Comparison of ENCODE assay signal across 23 cellular contexts in the genomic region with DNA sequence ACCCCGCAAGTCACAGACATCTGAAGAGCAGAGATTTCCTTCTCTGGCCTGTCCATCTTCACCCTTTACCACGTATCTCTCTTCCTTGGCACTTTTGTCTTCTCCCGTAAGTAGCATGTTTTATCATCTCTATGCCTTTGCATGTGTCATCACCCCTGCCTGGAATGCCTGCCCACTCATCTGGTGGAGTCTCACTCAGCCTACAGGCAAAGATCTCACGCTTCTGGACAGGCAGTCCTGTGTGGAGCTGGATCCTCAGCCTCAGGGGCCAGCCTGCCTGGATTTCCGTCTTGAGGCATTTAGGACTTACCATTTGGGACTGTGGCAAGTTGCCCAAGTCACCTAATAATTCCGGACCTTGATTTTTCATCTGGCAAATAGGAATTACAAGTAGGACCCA.
DNase-seq lines count a peak whose midpoint lies in the region; ATAC-seq and TF ChIP-seq lines count a peak whose summit lies in the region.
"Had no signal": no experiment of that assay in that cellular context is flagged by ENCODE, and none has a peak within 500 bp of the region (broad histone marks: within the 10 kb centered on the region; RNA-seq: fewer than 3 reads in every experiment).

No MANE protein-coding gene starts in this region.

- no peak for TF ChIP-seq POLR2A in breast epithelium (IDR thresholded peaks at IDR 0.05)
- no peak for TF ChIP-seq POLR2A in Peyer's patch (IDR thresholded peaks at IDR 0.05)

- H3K4me3 ChIP-seq in breast epithelium (no peak overlapping the region), RWPE2 (ENCODE audit: severe bottlenecking) (no peak overlapping the region), Peyer's patch (no peak overlapping the region)
- H3K4me3 ChIP-seq: MG63 had no signal

- POLR2A ChIA-PET in MCF 10A (lab: Yijun Ruan, JAX) = no interaction called here

- no peaks in the 10 kb centered on the region for H3K4me1 Mint-ChIP-seq in MCF 10A (ENCODE audit: insufficient read depth, unreplicated experiment)
- H3K4me1 Mint-ChIP-seq: B cell, T-cell had no signal

- no peaks in the 10 kb centered on the region for H3K36me3 ChIP-seq in breast epithelium
- no peaks in the 10 kb centered on the region for H3K36me3 ChIP-seq in RWPE2 (ENCODE audit: low read depth)
- H3K36me3 ChIP-seq in Peyer's patch = no peaks in the 10 kb centered on the region
- H3K36me3 ChIP-seq: MG63 had no signal

- no TSS peak for BruUV-seq in MCF 10A (replicated peaks; lab: Mats Ljungman, UMichigan)

- no peaks in the 10 kb centered on the region for H3K4me1 ChIP-seq in breast epithelium
- H3K4me1 ChIP-seq in RWPE2 (ENCODE audit: insufficient read depth, poor library complexity, severe bottlenecking) = no peaks in the 10 kb centered on the region
- H3K4me1 ChIP-seq in Peyer's patch = no peaks in the 10 kb centered on the region
- H3K4me1 ChIP-seq: Caco-2 had no signal

- no peaks in the 10 kb centered on the region for H3K36me3 Mint-ChIP-seq in MCF 10A (ENCODE audit: insufficient read depth, unreplicated experiment)
- H3K36me3 Mint-ChIP-seq: T-cell had no signal

- H3K9me3 ChIP-seq in breast epithelium (no peaks in the 10 kb centered on the region), RWPE2 (ENCODE audit: severe bottlenecking) (no peaks in the 10 kb centered on the region), Peyer's patch (no peaks in the 10 kb centered on the region)
- H3K9me3 ChIP-seq: Caco-2, MG63 had no signal

- intact Hi-C loops in MCF 10A (cut with micrococcal nuclease) = no loop called here
- intact Hi-C loops in breast epithelium (cut with DNase I; ENCODE audit: low total_unique reads) = no loop called here
- intact Hi-C loops in head of caudate nucleus (cut with DNase I) = no loop called here

- CTCF ChIA-PET in MCF 10A (lab: Yijun Ruan, JAX) = no interaction called here

- H3K27ac Mint-ChIP-seq in MCF 10A (ENCODE audit: low read depth, unreplicated experiment) = no peak overlapping the region
- H3K27ac Mint-ChIP-seq: B cell, T-cell had no signal

- no peaks in the 10 kb centered on the region for H3K27me3 ChIP-seq in breast epithelium
- no peaks in the 10 kb centered on the region for H3K27me3 ChIP-seq in RWPE2 (ENCODE audit: insufficient read depth, poor library complexity, severe bottlenecking)
- H3K27me3 ChIP-seq in Peyer's patch = no peaks in the 10 kb centered on the region
- H3K27me3 ChIP-seq: MG63 had no signal

- TF ChIP-seq CTCF in MCF 10A (IDR thresholded peaks at IDR 0.05; ENCODE audit: unreplicated experiment) (no peak), breast epithelium (IDR thresholded peaks at IDR 0.05) (no peak), RWPE2 (IDR thresholded peaks at IDR 0.05; ENCODE audit: poor library complexity, severe bottlenecking) (no peak), Peyer's patch (IDR thresholded peaks at IDR 0.05) (no peak)

- no peaks in the 10 kb centered on the region for H3K27me3 Mint-ChIP-seq in MCF 10A (ENCODE audit: insufficient read depth, unreplicated experiment)

- DNase-seq in MCF 10A (ENCODE audit: unreplicated experiment) = peak; percentile 4
- DNase-seq in breast epithelium (ENCODE audit: low spot score in 2 of 2) = no peak
- no peak for DNase-seq in RWPE2 (ENCODE audit: low spot score)
- DNase-seq in head of caudate nucleus = peak in 34 of 42 donors; percentile 19 to 83 (median 51)
- DNase-seq in HK-2 (ENCODE audit: unreplicated experiment) = no peak
- DNase-seq in Peyer's patch = no peak
- DNase-seq: Caco-2; H9; IMR-90; Karpas-422; MG63; NCI-H1048; NCI-H1436 treated with DMSO at 0.1 percent for 48 hours; NCI-H2029 treated with DMSO at 0.1 percent for 48 hours; NCI-H748 treated with DMSO at 0.1 percent for 48 hours; NK-92 treated with Interleukin-12 subunit alpha and Interleukin-12 subunit beta, amount 100 ng/mL, for 24 hours; SIG-M5; T-cell had no signal

- no peaks in the 10 kb centered on the region for H3K9me3 Mint-ChIP-seq in MCF 10A (ENCODE audit: unreplicated experiment)
- H3K9me3 Mint-ChIP-seq: H9, T-cell had no signal

- H3K27ac ChIP-seq in breast epithelium = no peak overlapping the region
- no peak overlapping the region for H3K27ac ChIP-seq in RWPE2 (ENCODE audit: poor library complexity, severe bottlenecking)
- no peak overlapping the region for H3K27ac ChIP-seq in Peyer's patch
- H3K27ac ChIP-seq: 22Rv1 had no signal

- H3K4me3 Mint-ChIP-seq in MCF 10A (ENCODE audit: unreplicated experiment) = no peak overlapping the region
- H3K4me3 Mint-ChIP-seq: B cell, H9, T-cell had no signal

- ATAC-seq in RWPE2 (ENCODE audit: low read depth) (peak; percentile 35; the same call in 1 of the 3 replicates), HG02759 (IDR thresholded peaks at IDR 0.05; ENCODE audit: unreplicated experiment) (no peak), GM19351 (IDR thresholded peaks at IDR 0.05; ENCODE audit: unreplicated experiment) (no peak)
- ATAC-seq: SK-N-SH treated with all-trans-retinoic acid at 6 μM for 48 hours, T-cell had no signal

Comparison
In these comparisons a context has a peak if more than half of its experiments do, and no peak if none do; other contexts are left out.
1. DNase-seq: peak in MCF 10A (single experiment) and head of caudate nucleus (34 of 42); none in breast epithelium (0 of 2), RWPE2 (single experiment), HK-2 (single experiment) and Peyer's patch (0 of 3).